8 cellular contexts compared by ENCODE assay signal in genomic region chr9:33167949-33168535, GRCh38. TPM values are rescaled to one million over a fixed set of nuclear protein-coding genes. Genes with fewer than 3 reads are reported as not detected.
DNase-seq lines count a peak whose midpoint lies in the region; ATAC-seq and TF ChIP-seq lines count a peak whose summit lies in the region.

No MANE protein-coding gene starts in this region.

- peak overlapping the region; percentile 81 for H2AFZ ChIP-seq in GM23248
- H2AFZ ChIP-seq in SU-DHL-6 (ENCODE audit: low read depth, low read length, severe bottlenecking), result peak overlapping the region; percentile 93

- H3K79me2 ChIP-seq in GM23248 (ENCODE audit: insufficient read depth), result peaks cover 40% of the 10 kb centered on the region
- peaks cover 5% of the 10 kb centered on the region; the same call in 1 of the 2 replicates for H3K79me2 ChIP-seq in SU-DHL-6 (ENCODE audit: insufficient read depth, low read length)

- 43 to 45% methylated on average over 9 of the region's 9 CpGs for WGBS in GM23248 (ENCODE audit: low coverage in 1 of 2, low lambda C conversion rate in 2 of 2, missing lambda C conversion rate in 2 of 2), 2 experiments
- 56 to 79% methylated on average over 3 of the region's 9 CpGs for WGBS in esophagus squamous epithelium, 2 donors

- POLR2A ChIA-PET in AG04450 (lab: Yijun Ruan, JAX), result interaction anchor here (1.3 to 1.8 kb wide), 2 partner anchors 17 to 28 kb away, joined by 3 to 13 read pairs; no protein-coding TSS in a partner anchor

- H3K9me2 ChIP-seq in GM23248 (ENCODE audit: insufficient read depth), result no peaks in the 10 kb centered on the region
- H3K9me2 ChIP-seq in SU-DHL-6 (replicated peaks; ENCODE audit: insufficient read depth, low read length), result no peaks in the 10 kb centered on the region

- peaks cover 33% of the 10 kb centered on the region for H3K4me1 ChIP-seq in GM23248 (ENCODE audit: insufficient read depth)
- H3K4me1 ChIP-seq in esophagus squamous epithelium, result peaks cover 33 to 62% (median 34%) of the 10 kb centered on the region in 3 donors
- peaks cover 36 to 38% of the 10 kb centered on the region in 2 donors for H3K4me1 ChIP-seq in gastrocnemius medialis

- H3K9ac ChIP-seq in GM23248, result peak overlapping the region; percentile 99
- H3K9ac ChIP-seq in SU-DHL-6 (ENCODE audit: low read length), result peak overlapping the region; percentile 63

- TF ChIP-seq POLR2A in esophagus squamous epithelium (IDR thresholded peaks at IDR 0.05) (no peak), gastrocnemius medialis (IDR thresholded peaks at IDR 0.05) (no peak)

- CTCF ChIA-PET in AG04450 (lab: Charles Lee), result interaction anchor here (2.7 kb wide), 1 partner anchor 58 kb away, joined by 10 read pairs; no protein-coding TSS in a partner anchor

- TF ChIP-seq CTCF in AG04450 (IDR thresholded peaks at IDR 0.05; ENCODE audit: low read depth, low read length) (no peak), SU-DHL-6 (IDR thresholded peaks at IDR 0.05; ENCODE audit: insufficient read depth, low read length, poor library complexity, severe bottlenecking) (no peak), esophagus squamous epithelium (IDR thresholded peaks at IDR 0.05) (no peak), gastrocnemius medialis (IDR thresholded peaks at IDR 0.05 in 4 of 5, conservative IDR thresholded peaks at IDR 0.05 in 1 of 5) (no peak)

- intact Hi-C loops in esophagus squamous epithelium (cut with DNase I), result no loop called here
- intact Hi-C loops in gastrocnemius medialis (cut with DNase I; ENCODE audit: low total_unique reads), result loop anchor here (1.0 to 2.0 kb wide), 3 partner anchors 35 to 1825 kb away; no protein-coding TSS in a partner anchor

- no peak for ATAC-seq in gastrocnemius medialis
- no peak for ATAC-seq in HG02678 (IDR thresholded peaks at IDR 0.05; ENCODE audit: unreplicated experiment)

- H3K9me3 ChIP-seq in AG04450 (ENCODE audit: control insufficient read depth, insufficient read depth, low read length) (no peaks in the 10 kb centered on the region; the same call in 1 of the 2 replicates), GM23248 (ENCODE audit: low read depth) (no peaks in the 10 kb centered on the region), SU-DHL-6 (ENCODE audit: insufficient read depth, low read length) (no peaks in the 10 kb centered on the region), esophagus squamous epithelium (no peaks in the 10 kb centered on the region), gastrocnemius medialis (no peaks in the 10 kb centered on the region)

- H3K27me3 ChIP-seq in AG04450 (ENCODE audit: control insufficient read depth, insufficient read depth, low read length) (no peaks in the 10 kb centered on the region), GM23248 (replicated peaks; ENCODE audit: insufficient read depth) (no peaks in the 10 kb centered on the region), SU-DHL-6 (ENCODE audit: low read length) (no peaks in the 10 kb centered on the region), esophagus squamous epithelium (no peaks in the 10 kb centered on the region), gastrocnemius medialis (no peaks in the 10 kb centered on the region)

- H3K4me2 ChIP-seq in GM23248 (ENCODE audit: unreplicated experiment) (peak overlapping the region; percentile 70), SU-DHL-6 (ENCODE audit: low read depth, low read length, poor library complexity, severe bottlenecking) (peak overlapping the region; percentile 74)

- H3K4me3 ChIP-seq in AG04450 (ENCODE audit: low read depth, low read length) (peak overlapping the region; percentile 62), GM23248 (peak overlapping the region; percentile 98), SU-DHL-6 (ENCODE audit: insufficient read depth, low read length, poor library complexity, severe bottlenecking) (peak overlapping the region; percentile 56), esophagus squamous epithelium (peak overlapping the region; percentile 86 to 97 (median 90)), gastrocnemius medialis (peak overlapping the region; percentile 61 to 97 (median 82))

- no peaks in the 10 kb centered on the region for H3K36me3 ChIP-seq in GM23248 (ENCODE audit: low read depth)
- no peaks in the 10 kb centered on the region for H3K36me3 ChIP-seq in SU-DHL-6 (ENCODE audit: low read length)
- H3K36me3 ChIP-seq in esophagus squamous epithelium, result no peaks in the 10 kb centered on the region
- no peaks in the 10 kb centered on the region for H3K36me3 ChIP-seq in gastrocnemius medialis

- H4K20me1 ChIP-seq in GM23248 (ENCODE audit: insufficient read depth) (no peaks in the 10 kb centered on the region), SU-DHL-6 (ENCODE audit: low read depth, low read length) (no peaks in the 10 kb centered on the region)

- H3F3A ChIP-seq in GM23248 (ENCODE audit: insufficient read depth), result peaks cover 39% of the 10 kb centered on the region
- peaks cover 21% of the 10 kb centered on the region for H3F3A ChIP-seq in SU-DHL-6 (ENCODE audit: insufficient read depth)

- DNase-seq in AG04450 (ENCODE audit: low read depth, low spot score) (no peak), GM23248 (peak; percentile 50), esophagus squamous epithelium (lab: John Stamatoyannopoulos, UW) (no peak), gastrocnemius medialis (peak in 1 of 2 donors; percentile 31), hepatic stellate cell (ENCODE audit: low spot score) (no peak), NCI-H2029 (lab: John Stamatoyannopoulos, UW) (no peak)

- in situ Hi-C loops in GM23248 (cut with MboI) (no loop called here), gastrocnemius medialis (cut with MboI; ENCODE audit: low sequenced_read_pairs in 4 of 4) (loop anchor here in 1 of 4 donors (25.0 kb wide), 1 partner anchor 781 kb away; the partner anchor contains the start of gene ACO1)

- H3K27ac ChIP-seq in AG04450 (ENCODE audit: low read depth, low read length), result peak overlapping the region; percentile 65
- H3K27ac ChIP-seq in GM23248, result peak overlapping the region; percentile 53
- H3K27ac ChIP-seq in SU-DHL-6 (ENCODE audit: low read depth, low read length), result peak overlapping the region; percentile 8; the same call in 1 of the 2 replicates
- H3K27ac ChIP-seq in esophagus squamous epithelium, result peak overlapping the region; percentile 97 to 99 (median 98)
- H3K27ac ChIP-seq in gastrocnemius medialis, result peak overlapping the region; percentile 96 to 99 (median 99)

RNA-seq across cellular contexts. Expression of gene B4GALT1, which starts 0.9 kb away (rescaled TPM):
- polyA plus RNA-seq in AG04450 (2011; rRNA removed) (55.3 and 57.0 TPM in 2 replicates), GM23248 (2016; fragmentation: Nextera tagmentation; extraction: Ambion mirVana) (139 and 140 TPM in 2 replicates)
- polyA minus RNA-seq in AG04450 (2011; rRNA and poly(A)+ RNA removed), result 64.4 and 70.9 TPM in 2 replicates
- 70.8 and 74.3 TPM in 2 replicates for total RNA-seq in GM23248 (2014; rRNA removed; shearing (Covaris generic))
- total RNA-seq in esophagus squamous epithelium (10 to 100 TPM; 42.3 to 60.4 (median 47.9) TPM), gastrocnemius medialis (10 to 100 TPM; 24.2 to 56.2 (median 42.7) TPM)

Comparison
In these comparisons a context has a peak if more than half of its experiments do, and no peak if none do; other contexts are left out.
1. H3K27ac ChIP-seq: peak in every context shown above with its lines; median percentile 99 in gastrocnemius medialis; 98 in esophagus squamous epithelium; 65 in AG04450; 53 in GM23248; 8 in SU-DHL-6.